In the genomic region with DNA sequence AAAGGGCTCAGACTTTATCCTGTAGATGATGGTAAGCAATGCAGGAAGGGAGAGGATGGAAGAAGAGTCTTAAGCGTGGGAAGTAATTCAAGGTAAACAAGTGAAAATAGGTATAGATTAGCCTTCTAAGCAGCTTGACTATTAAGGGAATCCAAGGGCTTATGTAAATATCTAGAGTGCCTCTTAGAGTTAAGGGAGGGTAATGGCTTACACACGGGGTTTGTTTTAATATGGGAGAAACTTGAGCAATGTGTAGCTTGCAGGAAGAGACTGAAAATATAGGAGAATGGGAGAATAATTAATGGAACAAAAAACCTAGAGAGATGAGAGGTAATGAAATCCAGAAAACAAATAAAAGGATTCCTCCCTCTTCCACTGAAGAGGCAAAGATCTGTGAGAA, we compare ENCODE assay signal across 17 cellular contexts. TPM values are rescaled to one million over a fixed set of nuclear protein-coding genes. Genes with fewer than 3 reads are reported as not detected.
"Had no signal": no experiment of that assay in that cellular context is flagged by ENCODE, and none has a peak within 500 bp of the region (broad histone marks: within the 10 kb centered on the region; RNA-seq: fewer than 3 reads in every experiment).

No MANE protein-coding gene starts in this region.

- H3K27ac ChIP-seq: epithelial cell of prostate, thoracic aorta had no signal

- H3K4me3 ChIP-seq: thoracic aorta had no signal

- H3K36me3 ChIP-seq: thoracic aorta had no signal

- DNase-seq: activated CD4-positive, alpha-beta T cell treated with anti-CD3 and anti-CD28 coated beads, Interleukin-2, amount 10 ng/mL, durations not matched to agents 24 days and 14 days; activated CD4-positive, CD25-positive, alpha-beta regulatory T cell; activated CD8-positive, alpha-beta T cell treated with anti-CD3 and anti-CD28 coated beads for 36 hours; activated naive CD4-positive, alpha-beta T cell treated with anti-CD3 and anti-CD28 coated beads for 36 hours; activated T-cell treated with anti-CD3 and anti-CD28 coated beads, Interleukin-2, amount 50 U/mL, for 1 hour; central memory CD4-positive, alpha-beta T cell; endodermal cell; foreskin fibroblast; occipital lobe; posterior cingulate gyrus; stimulated activated naive B cell treated with anti-CD40 and anti-IgM and Interleukin-4, amounts not matched to agents 10 μg/mL and 1 μg/mL and 100 μg/mL, for 72 hours had no signal

- H3K9me3 ChIP-seq: thoracic aorta had no signal

- ATAC-seq: activated CD8-positive, alpha-beta T cell treated with anti-CD3 and anti-CD28 coated beads for 36 hours; stimulated activated naive B cell treated with anti-CD40 and anti-IgM and Interleukin-4, amounts not matched to agents 10 μg/mL and 1 μg/mL and 100 μg/mL, for 72 hours had no signal

RNA-seq across cellular contexts. Expression of gene SCRG1, which starts 41.0 kb away (rescaled TPM):
- total RNA-seq: activated CD4-positive, alpha-beta T cell treated with anti-CD3 and anti-CD28 coated beads, Interleukin-2, amount 10 ng/mL, durations not matched to agents 24 days and 14 days; activated CD8-positive, alpha-beta T cell treated with anti-CD3 and anti-CD28 coated beads for 36 hours; activated naive CD4-positive, alpha-beta T cell treated with anti-CD3 and anti-CD28 coated beads for 36 hours; activated T-helper 2 cell treated with anti-CD3 and anti-CD28 coated beads, Interferon-gamma antibody, Interleukin-2, Interleukin-4, amounts not matched to agents 10 μg/mL and 5 μg/mL and 100 μg/mL, durations not matched to agents 14 hours and 24 hours and 36 hours; endodermal cell; glomerular endothelial cell; mononuclear cell; renal cortical epithelial cell had no signal
